ENCODE assay signal across 9 cellular contexts in genomic region chr9:89405832-89406231, GRCh38.
DNase-seq lines count a peak whose midpoint lies in the region; ATAC-seq and TF ChIP-seq lines count a peak whose summit lies in the region.
"Had no signal": no experiment of that assay in that cellular context is flagged by ENCODE, and none has a peak within 500 bp of the region (broad histone marks: within the 10 kb centered on the region; RNA-seq: fewer than 3 reads in every experiment).

No MANE protein-coding gene starts in this region.

- DNase-seq in WTC11 (ENCODE audit: low spot score) = no peak
- peak in 1 of 10 donors; percentile 38 for DNase-seq in naive thymus-derived CD8-positive, alpha-beta T cell
- no peak for DNase-seq in stimulated activated CD4-positive, alpha-beta T cell treated with anti-CD3 and anti-CD28 coated beads, Interleukin-15, amount 100 ng/mL, for 24 hours
- DNase-seq in HEK293T (ENCODE audit: extremely low spot score) = no peak
- DNase-seq in NCI-H2227 (lab: John Stamatoyannopoulos, UW; ENCODE audit: unreplicated experiment) = no peak
- no peak for DNase-seq in NCI-H1694 (lab: John Stamatoyannopoulos, UW)

- POLR2A ChIA-PET in WTC11 (lab: Charles Lee) (no interaction called here), HEK293T (lab: Yijun Ruan, JAX) (no interaction called here)
- POLR2A ChIA-PET in naive thymus-derived CD8-positive, alpha-beta T cell (lab: Charles Lee) = interaction anchor here (0.8 to 1.3 kb wide), 2 partner anchors 18 to 88 kb away, joined by 3 read pairs; partner anchors contain the start of gene SECISBP2

- peak overlapping the region; percentile 77; the same call in 1 of the 2 replicates for H3K27ac Mint-ChIP-seq in WTC11
- H3K27ac Mint-ChIP-seq in naive thymus-derived CD8-positive, alpha-beta T cell = peak overlapping the region; percentile 49 to 92 (median 88)

- TF ChIP-seq CTCF in WTC11 (IDR thresholded peaks at IDR 0.05) = no peak

- H3K27me3 Mint-ChIP-seq in WTC11 (ENCODE audit: low read depth) = no peaks in the 10 kb centered on the region; the same call in 1 of the 2 replicates
- no peaks in the 10 kb centered on the region for H3K27me3 Mint-ChIP-seq in naive thymus-derived CD8-positive, alpha-beta T cell

- CTCF ChIA-PET in WTC11 (lab: Charles Lee) (interaction anchor here (1.2 kb wide), 1 partner anchor 143 kb away, joined by 3 read pairs; no protein-coding TSS in a partner anchor), HEK293T (lab: Yijun Ruan, JAX) (no interaction called here)

- peaks cover 32% of the 10 kb centered on the region for H3K36me3 Mint-ChIP-seq in WTC11
- H3K36me3 Mint-ChIP-seq in naive thymus-derived CD8-positive, alpha-beta T cell = peaks cover 5 to 89% (median 20%) of the 10 kb centered on the region in 3 donors

- ATAC-seq in GM18520 (IDR thresholded peaks at IDR 0.05; ENCODE audit: unreplicated experiment) (peak; percentile 34), HG02571 (IDR thresholded peaks at IDR 0.05; ENCODE audit: unreplicated experiment) (peak; percentile 43), WTC11 (no peak)
- no peak for ATAC-seq in naive thymus-derived CD8-positive, alpha-beta T cell
- ATAC-seq: body of pancreas had no signal

- peaks cover 8% of the 10 kb centered on the region for H3K9me3 Mint-ChIP-seq in WTC11
- peaks cover 0 to 8% (median 4%) of the 10 kb centered on the region in 9 donors for H3K9me3 Mint-ChIP-seq in naive thymus-derived CD8-positive, alpha-beta T cell

- no peak overlapping the region for H3K4me3 Mint-ChIP-seq in WTC11
- peak overlapping the region in 5 of 10 donors; percentile 18 to 62 (median 35) for H3K4me3 Mint-ChIP-seq in naive thymus-derived CD8-positive, alpha-beta T cell

- H3K4me1 Mint-ChIP-seq in WTC11 = peaks cover 9% of the 10 kb centered on the region
- peaks cover 52 to 86% (median 78%) of the 10 kb centered on the region in 4 donors for H3K4me1 Mint-ChIP-seq in naive thymus-derived CD8-positive, alpha-beta T cell

TF ChIP-seq in WTC11, 78 proteins besides CTCF, POLR2A, EP300 and RAD21 (continues in another document):
- TF ChIP-seq ATF1 (CRISPR knock-in tag; IDR thresholded peaks at IDR 0.05) (no peak), NR3C1 (CRISPR knock-in tag; conservative IDR thresholded peaks at IDR 0.05; ENCODE audit: low read depth) (no peak), ELF4 (CRISPR knock-in tag; IDR thresholded peaks at IDR 0.05; ENCODE audit: low read depth) (no peak), IRF1 (CRISPR knock-in tag; IDR thresholded peaks at IDR 0.05) (no peak), ZNF281 (CRISPR knock-in tag; IDR thresholded peaks at IDR 0.05) (no peak), NR2C2 (CRISPR knock-in tag; IDR thresholded peaks at IDR 0.05) (no peak), MYBL2 (CRISPR knock-in tag; IDR thresholded peaks at IDR 0.05) (no peak), E2F1 (CRISPR knock-in tag; IDR thresholded peaks at IDR 0.05) (no peak), ZNF317 (CRISPR knock-in tag; IDR thresholded peaks at IDR 0.05; ENCODE audit: borderline replicate concordance, low read depth) (no peak)

TF ChIP-seq in HEK293T, 16 proteins besides CTCF, POLR2A, EP300 and RAD21:
- TF ChIP-seq FOXK2 (IDR thresholded peaks at IDR 0.05) (no peak), ZNF384 (IDR thresholded peaks at IDR 0.05) (no peak), SUZ12 (IDR thresholded peaks at IDR 0.05) (no peak), HDGF (IDR thresholded peaks at IDR 0.05; ENCODE audit: borderline replicate concordance) (no peak), ELF4 (IDR thresholded peaks at IDR 0.05) (no peak), L3MBTL2 (conservative IDR thresholded peaks at IDR 0.05) (no peak), ARNT (IDR thresholded peaks at IDR 0.05) (no peak), BHLHE40 (IDR thresholded peaks at IDR 0.05; ENCODE audit: borderline replicate concordance) (no peak), FOXM1 (IDR thresholded peaks at IDR 0.05; ENCODE audit: borderline replicate concordance) (no peak), CTBP1 (IDR thresholded peaks at IDR 0.05; ENCODE audit: borderline replicate concordance) (no peak), TARDBP (IDR thresholded peaks at IDR 0.05) (no peak), FOXA1 (IDR thresholded peaks at IDR 0.05) (no peak), LEF1 (IDR thresholded peaks at IDR 0.05; ENCODE audit: borderline replicate concordance) (no peak)

Comparison
In these comparisons a context has a peak if more than half of its experiments do, and no peak if none do; other contexts are left out.
1. ATAC-seq: peak in GM18520 (single experiment) and HG02571 (single experiment); none in WTC11 (single experiment) and naive thymus-derived CD8-positive, alpha-beta T cell (0 of 2).